In the genomic region with DNA sequence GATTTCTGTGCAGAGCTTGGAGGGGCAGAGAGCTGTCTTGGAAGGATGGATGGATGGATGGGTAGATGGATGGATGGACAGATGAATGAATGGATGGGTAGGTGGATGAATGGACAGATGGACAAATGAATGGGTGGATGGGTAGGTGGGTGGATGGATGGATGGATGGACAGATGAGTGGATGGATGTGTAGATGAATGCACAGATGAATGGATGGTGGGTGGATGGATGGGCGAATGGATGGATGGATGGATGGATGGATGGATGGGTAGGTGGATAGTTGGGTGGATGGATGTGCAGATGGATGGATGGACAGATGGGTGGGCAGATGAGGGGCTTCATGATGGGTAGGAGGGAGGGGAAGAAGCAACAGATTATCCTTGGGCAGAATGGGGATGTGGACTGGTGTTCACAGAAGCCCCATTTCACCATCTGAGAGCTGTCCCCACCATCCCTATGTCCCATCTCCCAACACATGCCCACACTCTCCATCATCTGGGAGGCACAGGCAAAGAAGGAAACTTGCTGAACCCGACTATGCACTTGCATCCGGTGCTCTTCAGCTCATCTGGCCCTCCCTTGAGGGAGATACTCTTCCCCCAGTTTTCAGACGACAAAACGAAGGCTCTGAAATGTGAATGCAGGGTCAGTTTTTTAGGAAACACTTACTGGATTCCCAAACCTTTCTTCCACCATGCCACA, we compare ENCODE assay signal across 18 cellular contexts. TPM values are rescaled to one million over a fixed set of nuclear protein-coding genes. Genes with fewer than 3 reads are reported as not detected.
A peak's percentile ranks its signal among the peaks of the same experiment; 100 is the strongest.
DNase-seq lines count a peak whose midpoint lies in the region; ATAC-seq and TF ChIP-seq lines count a peak whose summit lies in the region.
"Had no signal": no experiment of that assay in that cellular context is flagged by ENCODE, and none has a peak within 500 bp of the region (broad histone marks: within the 10 kb centered on the region; RNA-seq: fewer than 3 reads in every experiment).

No MANE protein-coding gene starts in this region.

- H3K36me3 ChIP-seq in Peyer's patch (peaks cover 0 to 40% (median 0%) of the 10 kb centered on the region in 3 donors), GM23248 (ENCODE audit: low read depth) (no peaks in the 10 kb centered on the region)

- peaks cover 76% of the 10 kb centered on the region for H3K4me1 Mint-ChIP-seq in activated naive CD8-positive, alpha-beta T cell (ENCODE audit: low read depth)
- H3K4me1 Mint-ChIP-seq in activated naive CD8-positive, alpha-beta T cell treated with anti-CD3 and anti-CD28 coated beads for 36 hours = peaks cover 58% of the 10 kb centered on the region
- peaks cover 69% of the 10 kb centered on the region for H3K4me1 Mint-ChIP-seq in activated CD8-positive, alpha-beta T cell treated with anti-CD3 and anti-CD28 coated beads for 36 hours (ENCODE audit: low read depth)
- H3K4me1 Mint-ChIP-seq in effector memory CD8-positive, alpha-beta T cell (ENCODE audit: low read depth in 2 of 2) = peaks cover 48 to 50% of the 10 kb centered on the region in 2 donors

- no peak overlapping the region for H3K9ac ChIP-seq in GM23248

- H4K20me1 ChIP-seq in GM23248 (ENCODE audit: insufficient read depth) = no peaks in the 10 kb centered on the region

- peak overlapping the region; percentile 50 for H3K27ac Mint-ChIP-seq in activated naive CD8-positive, alpha-beta T cell
- H3K27ac Mint-ChIP-seq in activated naive CD8-positive, alpha-beta T cell treated with anti-CD3 and anti-CD28 coated beads for 36 hours = no peak overlapping the region
- peak overlapping the region; percentile 2 for H3K27ac Mint-ChIP-seq in activated CD8-positive, alpha-beta T cell treated with anti-CD3 and anti-CD28 coated beads for 36 hours
- peak overlapping the region; percentile 77 to 99 for H3K27ac Mint-ChIP-seq in effector memory CD8-positive, alpha-beta T cell

- CTCF ChIA-PET in activated CD8-positive, alpha-beta T cell treated with anti-CD3 and anti-CD28 coated beads for 36 hours (lab: Charles Lee) = interaction anchor here (1.0 to 1.6 kb wide), 4 partner anchors 53 to 304 kb away, joined by 3 to 4 read pairs (median 4); no protein-coding TSS in a partner anchor

- no peaks in the 10 kb centered on the region for H3K27me3 Mint-ChIP-seq in activated naive CD8-positive, alpha-beta T cell
- no peaks in the 10 kb centered on the region for H3K27me3 Mint-ChIP-seq in activated naive CD8-positive, alpha-beta T cell treated with anti-CD3 and anti-CD28 coated beads for 36 hours
- no peaks in the 10 kb centered on the region for H3K27me3 Mint-ChIP-seq in activated CD8-positive, alpha-beta T cell treated with anti-CD3 and anti-CD28 coated beads for 36 hours
- no peaks in the 10 kb centered on the region for H3K27me3 Mint-ChIP-seq in effector memory CD8-positive, alpha-beta T cell
- H3K27me3 Mint-ChIP-seq: CD4-positive, CD25-positive, alpha-beta regulatory T cell had no signal

- H3K79me2 ChIP-seq in GM23248 (ENCODE audit: insufficient read depth) = no peaks in the 10 kb centered on the region

- no peaks in the 10 kb centered on the region for H3F3A ChIP-seq in GM23248 (ENCODE audit: insufficient read depth)

- H3K36me3 Mint-ChIP-seq in activated naive CD8-positive, alpha-beta T cell = peaks cover 2% of the 10 kb centered on the region
- H3K36me3 Mint-ChIP-seq in activated naive CD8-positive, alpha-beta T cell treated with anti-CD3 and anti-CD28 coated beads for 36 hours = peaks cover 16% of the 10 kb centered on the region
- H3K36me3 Mint-ChIP-seq in activated CD8-positive, alpha-beta T cell treated with anti-CD3 and anti-CD28 coated beads for 36 hours (ENCODE audit: low read depth) = peaks cover 16% of the 10 kb centered on the region
- H3K36me3 Mint-ChIP-seq in effector memory CD8-positive, alpha-beta T cell (ENCODE audit: insufficient read depth) = peaks cover 67% of the 10 kb centered on the region

- POLR2A ChIA-PET in activated CD8-positive, alpha-beta T cell treated with anti-CD3 and anti-CD28 coated beads for 36 hours (lab: Charles Lee) = interaction anchor here (1.0 to 1.7 kb wide), 2 partner anchors 52 to 92 kb away, joined by 3 to 5 read pairs; no protein-coding TSS in a partner anchor

- H3K4me1 ChIP-seq in Peyer's patch (no peaks in the 10 kb centered on the region), GM23248 (ENCODE audit: insufficient read depth) (no peaks in the 10 kb centered on the region)
- H3K4me1 ChIP-seq: HAP-1 had no signal

- H2AFZ ChIP-seq in GM23248 = no peak overlapping the region

- in situ Hi-C loops in GM23248 (cut with MboI) = loop anchor here (10.0 kb wide), 2 partner anchors 224 to 294 kb away; no protein-coding TSS in a partner anchor

- no peak for DNase-seq in activated naive CD8-positive, alpha-beta T cell treated with anti-CD3 and anti-CD28 coated beads for 36 hours
- DNase-seq in activated CD8-positive, alpha-beta T cell treated with anti-CD3 and anti-CD28 coated beads for 36 hours = no peak
- DNase-seq in effector memory CD8-positive, alpha-beta T cell = no peak
- DNase-seq in posterior vena cava (ENCODE audit: low spot score) (peak; percentile 10), NCI-H2227 treated with DMSO at 0.1 percent for 48 hours (lab: John Stamatoyannopoulos, UW) (no peak), Peyer's patch (no peak), GM23248 (no peak)
- DNase-seq: AML-193; CD4-positive, CD25-positive, alpha-beta regulatory T cell; Karpas-422; MM.1S; NCI-H1105; NCI-H1694 treated with DMSO at 0.1 percent for 48 hours; NCI-H446; NCI-H748 treated with DMSO at 0.1 percent for 48 hours; Right ventricle myocardium superior had no signal

- no peaks in the 10 kb centered on the region for H3K9me3 Mint-ChIP-seq in activated naive CD8-positive, alpha-beta T cell (ENCODE audit: low read depth)
- H3K9me3 Mint-ChIP-seq in activated naive CD8-positive, alpha-beta T cell treated with anti-CD3 and anti-CD28 coated beads for 36 hours = no peaks in the 10 kb centered on the region
- H3K9me3 Mint-ChIP-seq in activated CD8-positive, alpha-beta T cell treated with anti-CD3 and anti-CD28 coated beads for 36 hours = no peaks in the 10 kb centered on the region
- H3K9me3 Mint-ChIP-seq in effector memory CD8-positive, alpha-beta T cell = no peaks in the 10 kb centered on the region

- TF ChIP-seq CTCF in activated CD8-positive, alpha-beta T cell treated with anti-CD3 and anti-CD28 coated beads for 36 hours (IDR thresholded peaks at IDR 0.05) = no peak
- no peak for TF ChIP-seq CTCF in Peyer's patch (IDR thresholded peaks at IDR 0.05)

- H3K4me2 ChIP-seq in GM23248 (ENCODE audit: unreplicated experiment) = no peak overlapping the region

- 77 to 84% methylated on average over 5 of the region's 5 CpGs for WGBS in GM23248 (ENCODE audit: low coverage in 1 of 2, low lambda C conversion rate in 2 of 2, missing lambda C conversion rate in 2 of 2), 2 experiments

- intact Hi-C loops in activated CD8-positive, alpha-beta T cell treated with anti-CD3 and anti-CD28 coated beads for 36 hours (cut with micrococcal nuclease) = no loop called here
- intact Hi-C loops in posterior vena cava (cut with DNase I) = loop anchor here (10.0 kb wide), 4 partner anchors 224 to 304 kb away; no protein-coding TSS in a partner anchor

- no peaks in the 10 kb centered on the region for H3K27me3 ChIP-seq in Peyer's patch
- H3K27me3 ChIP-seq in GM23248 (replicated peaks; ENCODE audit: insufficient read depth) = no peaks in the 10 kb centered on the region

- H3K9me2 ChIP-seq in GM23248 (ENCODE audit: insufficient read depth) = no peaks in the 10 kb centered on the region

- H3K9me3 ChIP-seq in Peyer's patch (no peaks in the 10 kb centered on the region), GM23248 (ENCODE audit: low read depth) (no peaks in the 10 kb centered on the region)
- H3K9me3 ChIP-seq: HAP-1 had no signal

- no peak overlapping the region for H3K4me3 Mint-ChIP-seq in activated naive CD8-positive, alpha-beta T cell
- no peak overlapping the region for H3K4me3 Mint-ChIP-seq in activated naive CD8-positive, alpha-beta T cell treated with anti-CD3 and anti-CD28 coated beads for 36 hours
- H3K4me3 Mint-ChIP-seq in activated CD8-positive, alpha-beta T cell treated with anti-CD3 and anti-CD28 coated beads for 36 hours = no peak overlapping the region
- H3K4me3 Mint-ChIP-seq in effector memory CD8-positive, alpha-beta T cell = no peak overlapping the region
- H3K4me3 Mint-ChIP-seq: CD4-positive, CD25-positive, alpha-beta regulatory T cell had no signal

- ATAC-seq in activated CD8-positive, alpha-beta T cell treated with anti-CD3 and anti-CD28 coated beads for 36 hours = no peak
- ATAC-seq in effector memory CD8-positive, alpha-beta T cell (replicated peaks) = no peak

- no peak for TF ChIP-seq POLR2A in Peyer's patch (IDR thresholded peaks at IDR 0.05)

- H3K27ac ChIP-seq in Peyer's patch (no peak overlapping the region), GM23248 (no peak overlapping the region)

- H3K4me3 ChIP-seq in Peyer's patch (no peak overlapping the region), GM23248 (no peak overlapping the region)
- H3K4me3 ChIP-seq: HAP-1 had no signal

RNA-seq across cellular contexts. Expression of a gene that starts 57.2 kb away (rescaled TPM):
- 10 to 100 TPM; 99.3 to 99.5 TPM for total RNA-seq in activated naive CD8-positive, alpha-beta T cell treated with anti-CD3 and anti-CD28 coated beads for 36 hours
- 10 to 100 TPM; 95.6 to 97.2 TPM for total RNA-seq in activated CD8-positive, alpha-beta T cell treated with anti-CD3 and anti-CD28 coated beads for 36 hours
- total RNA-seq in posterior vena cava (under 1 TPM; 0.24 to 0.56 TPM), Peyer's patch (1 to 10 TPM in 2 of 4 donors, under 1 TPM in 1, not detected in 1; 0.18 to 4.1 (median 1.3) TPM)
- total RNA-seq in GM23248 (2014; rRNA removed; shearing (Covaris generic)) = 0.76 and 1.5 TPM in 2 replicates
- 0.90 and 1.2 TPM in 2 replicates for polyA plus RNA-seq in GM23248 (2016; fragmentation: Nextera tagmentation; extraction: Ambion mirVana)

Comparison
In these comparisons a context has a peak if more than half of its experiments do, and no peak if none do; other contexts are left out.
1. RNA of a gene that starts 57.2 kb away (total RNA-seq): 99.3 to 99.5 TPM in activated naive CD8-positive, alpha-beta T cell treated with anti-CD3 and anti-CD28 coated beads for 36 hours and 95.6 to 97.2 TPM in activated CD8-positive, alpha-beta T cell treated with anti-CD3 and anti-CD28 coated beads for 36 hours; 0.76 to 1.5 TPM in GM23248, 0.18 to 4.1 TPM in Peyer's patch and 0.24 to 0.56 TPM in posterior vena cava; every median in the first group is over 10 times any median in the second.